ENCODE assay signal across 17 cellular contexts in the genomic region with DNA sequence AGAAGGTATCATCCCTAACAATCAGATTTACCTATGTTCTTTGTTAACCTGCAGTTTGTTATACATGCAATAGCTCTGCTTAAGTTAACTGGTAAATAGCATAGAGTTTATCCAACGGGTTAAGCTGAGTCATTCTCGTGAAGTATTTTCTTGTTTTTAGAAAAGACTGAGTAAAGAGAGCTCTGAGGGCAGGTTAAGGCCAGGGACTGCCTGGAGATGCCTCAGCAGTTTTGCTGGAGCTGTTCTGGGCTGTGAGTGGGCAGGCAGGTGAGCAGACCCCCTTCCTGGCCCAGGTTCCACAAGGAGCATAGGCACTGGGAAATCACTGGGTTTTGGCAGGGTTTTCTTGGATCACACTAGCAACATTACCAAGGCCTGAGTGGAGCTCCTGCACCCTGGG. TPM values are rescaled to one million over a fixed set of nuclear protein-coding genes. Genes with fewer than 3 reads are reported as not detected.
DNase-seq lines count a peak whose midpoint lies in the region; ATAC-seq and TF ChIP-seq lines count a peak whose summit lies in the region.
"Had no signal": no experiment of that assay in that cellular context is flagged by ENCODE, and none has a peak within 500 bp of the region (broad histone marks: within the 10 kb centered on the region; RNA-seq: fewer than 3 reads in every experiment).

No MANE protein-coding gene starts in this region.

- no peak for TF ChIP-seq CTCF in HCT116 (IDR thresholded peaks at IDR 0.05 in 2 of 3, conservative IDR thresholded peaks at IDR 0.05 in 1 of 3; ENCODE audit: borderline replicate concordance in 1 of 3, insufficient read depth in 1 of 3, low read depth in 2 of 3, low read length in 2 of 3)
- no peak for TF ChIP-seq CTCF in astrocyte of the spinal cord (IDR thresholded peaks at IDR 0.05; ENCODE audit: low read depth, low read length)
- TF ChIP-seq CTCF in tibial artery (IDR thresholded peaks at IDR 0.05) = no peak
- no peak for TF ChIP-seq CTCF in H9 (conservative IDR thresholded peaks at IDR 0.05)

- H3K9ac ChIP-seq in HCT116 (ENCODE audit: low read length) (peak overlapping the region; percentile 53), H9 (ENCODE audit: extremely low read depth, insufficient read length, low read length) (no peak overlapping the region)

- no peak overlapping the region for H3K4me3 Mint-ChIP-seq in stimulated activated effector memory CD8-positive, alpha-beta T cell treated with anti-CD3 and anti-CD28 coated beads, Interleukin-12 subunit alpha, Interleukin-12 subunit beta, amount 100 ng/mL, for 72 hours
- no peak overlapping the region for H3K4me3 Mint-ChIP-seq in H9
- H3K4me3 Mint-ChIP-seq: CD8-positive, alpha-beta T cell; memory B cell had no signal

- no peak overlapping the region for H2BK12ac ChIP-seq in H9 (ENCODE audit: insufficient read length, low read depth, low read length)

- H3K4me1 ChIP-seq in HCT116 (ENCODE audit: control insufficient read depth in 1 of 2, insufficient read depth in 2 of 2, low read length in 2 of 2) (peaks cover 56 to 99% of the 10 kb centered on the region in 2 experiments), tibial artery (peaks cover 0 to 100% (median 85%) of the 10 kb centered on the region in 4 donors), H9 (ENCODE audit: insufficient read depth, low read length) (no peaks in the 10 kb centered on the region)

- H3K4me2 ChIP-seq in HCT116 (ENCODE audit: low read length) (peak overlapping the region; percentile 35), H9 (ENCODE audit: insufficient read depth, insufficient read length, low read length) (no peak overlapping the region)

- no TSS peak for BruUV-seq in HCT116 (replicated peaks; lab: Mats Ljungman, UMichigan)

- H3K79me1 ChIP-seq in H9 (ENCODE audit: insufficient read depth, low read depth, low read length, poor library complexity, severe bottlenecking) = no peaks in the 10 kb centered on the region

- H3K23ac ChIP-seq in H9 (ENCODE audit: insufficient read length, low read depth, low read length) = no peak overlapping the region

- no peak overlapping the region for H4K91ac ChIP-seq in H9 (ENCODE audit: insufficient read length, low read depth, low read length)

- H3K27ac ChIP-seq in HCT116 (ENCODE audit: low read depth, low read length) = peak overlapping the region; percentile 100
- H3K27ac ChIP-seq in tibial artery = peak overlapping the region; percentile 86 to 89
- no peak overlapping the region for H3K27ac ChIP-seq in H9 (ENCODE audit: insufficient read length, low read depth, low read length)
- H3K27ac ChIP-seq: pancreas, SJCRH30, WERI-Rb-1 had no signal

- no peak for TF ChIP-seq RAD21 in HCT116 (IDR thresholded peaks at IDR 0.05; ENCODE audit: low read depth)

- H2BK5ac ChIP-seq in H9 (ENCODE audit: insufficient read length, low read length) = no peak overlapping the region

- no peak overlapping the region for H3K14ac ChIP-seq in H9 (ENCODE audit: insufficient read depth, low read length)

- DNase-seq in HCT116 (ENCODE audit: low read depth, low spot score) (no peak), astrocyte of the spinal cord (ENCODE audit: low read depth, low spot score) (peak; percentile 67), iris pigment epithelial cell (ENCODE audit: low read depth) (peak; percentile 80), tibial artery (no peak), mucosa of gallbladder (ENCODE audit: low spot score) (no peak), H9 (no peak)
- no peak for DNase-seq in stimulated activated effector memory CD8-positive, alpha-beta T cell treated with anti-CD3 and anti-CD28 coated beads, Interleukin-12 subunit alpha, Interleukin-12 subunit beta, amount 100 ng/mL, for 72 hours (ENCODE audit: low spot score in 2 of 2)
- no peak for DNase-seq in stimulated activated CD4-positive, alpha-beta T cell treated with anti-CD3 and anti-CD28 coated beads, Interleukin-4, amount 100 ng/mL, for 24 hours
- DNase-seq: CD8-positive, alpha-beta T cell; hypothalamus; NCI-H1694; NCI-H774; pancreas; SJCRH30; stimulated activated CD4-positive, alpha-beta T cell treated with anti-CD3 and anti-CD28 coated beads, Interleukin-1b, Interleukin-23, amount 100 ng/mL, for 48 hours; WERI-Rb-1 had no signal

- H3K9me3 Mint-ChIP-seq in stimulated activated effector memory CD8-positive, alpha-beta T cell treated with anti-CD3 and anti-CD28 coated beads, Interleukin-12 subunit alpha, Interleukin-12 subunit beta, amount 100 ng/mL, for 72 hours = no peaks in the 10 kb centered on the region
- no peaks in the 10 kb centered on the region for H3K9me3 Mint-ChIP-seq in H9
- H3K9me3 Mint-ChIP-seq: CD8-positive, alpha-beta T cell; memory B cell had no signal

- TF ChIP-seq POLR2A in HCT116 (IDR thresholded peaks at IDR 0.05; ENCODE audit: borderline replicate concordance, extremely low read depth, insufficient read depth, insufficient read length) = no peak

- H3K27ac Mint-ChIP-seq in stimulated activated effector memory CD8-positive, alpha-beta T cell treated with anti-CD3 and anti-CD28 coated beads, Interleukin-12 subunit alpha, Interleukin-12 subunit beta, amount 100 ng/mL, for 72 hours = no peak overlapping the region
- peak overlapping the region in 1 of 3 experiments; percentile 81; a peak in 2 of 7 replicates for H3K27ac Mint-ChIP-seq in H9
- H3K27ac Mint-ChIP-seq: CD8-positive, alpha-beta T cell; memory B cell had no signal

- no peak overlapping the region for H2BK120ac ChIP-seq in H9 (ENCODE audit: low read depth, low read length, poor library complexity, severe bottlenecking)

- H3K9me3 ChIP-seq in HCT116 (ENCODE audit: control insufficient read depth in 1 of 2, insufficient read depth in 1 of 2, low read depth in 1 of 2, low read length in 2 of 2) = no peaks in the 10 kb centered on the region
- no peaks in the 10 kb centered on the region for H3K9me3 ChIP-seq in tibial artery
- no peaks in the 10 kb centered on the region for H3K9me3 ChIP-seq in H9 (ENCODE audit: control insufficient read depth, low read depth, low read length)
- H3K9me3 ChIP-seq: pancreas had no signal

- POLR2A ChIA-PET in HCT116 (lab: Charles Lee) = interaction anchor here (1.2 to 1.3 kb wide), 2 partner anchors 13 to 361 kb away, joined by 3 to 4 read pairs; a partner anchor contains a TSS

- intact Hi-C loops in HCT116 (cut with micrococcal nuclease) (no loop called here), tibial artery (cut with DNase I; ENCODE audit: low total_unique reads) (no loop called here)

- in situ Hi-C loops in astrocyte of the spinal cord (cut with HindIII; ENCODE audit: low sequenced_read_pairs) = no loop called here

- H3K4me3 ChIP-seq in HCT116 (replicated peaks in 1 of 2; ENCODE audit: low read depth in 1 of 2, low read length in 2 of 2) = no peak overlapping the region
- no peak overlapping the region for H3K4me3 ChIP-seq in astrocyte of the spinal cord (ENCODE audit: low read depth, low read length)
- H3K4me3 ChIP-seq in tibial artery = no peak overlapping the region
- H3K4me3 ChIP-seq: pancreas, SJCRH30 had no signal

- H2AK5ac ChIP-seq in H9 (ENCODE audit: insufficient read length, low read length) = no peak overlapping the region

- CTCF ChIA-PET in HCT116 (lab: Charles Lee) = interaction anchor here (1.2 to 5.2 kb wide), 3 partner anchors 12 to 42 kb away, joined by 3 to 23 read pairs (median 3); no protein-coding TSS in a partner anchor

- no peak overlapping the region for H4K8ac ChIP-seq in H9 (replicated peaks; ENCODE audit: insufficient read length, low read depth, low read length)

- WGBS in H9 (ENCODE audit: extremely low coverage, insufficient read length, low lambda C conversion rate) = no CpG with 5 or more reads among the region's 2 CpGs

- no peak overlapping the region for H4K5ac ChIP-seq in H9 (ENCODE audit: insufficient read length, low read depth, low read length)

- H2BK15ac ChIP-seq in H9 (ENCODE audit: low read depth, low read length) = no peak overlapping the region

- H3K79me2 ChIP-seq in HCT116 (ENCODE audit: insufficient read depth, low read length) (no peaks in the 10 kb centered on the region), H9 (ENCODE audit: insufficient read depth, low read length) (no peaks in the 10 kb centered on the region)

- H3K4me1 Mint-ChIP-seq in stimulated activated effector memory CD8-positive, alpha-beta T cell treated with anti-CD3 and anti-CD28 coated beads, Interleukin-12 subunit alpha, Interleukin-12 subunit beta, amount 100 ng/mL, for 72 hours = no peaks in the 10 kb centered on the region
- no peaks in the 10 kb centered on the region for H3K4me1 Mint-ChIP-seq in H9

- H3K36me3 Mint-ChIP-seq in stimulated activated effector memory CD8-positive, alpha-beta T cell treated with anti-CD3 and anti-CD28 coated beads, Interleukin-12 subunit alpha, Interleukin-12 subunit beta, amount 100 ng/mL, for 72 hours = no peaks in the 10 kb centered on the region
- H3K36me3 Mint-ChIP-seq in H9 (ENCODE audit: insufficient read depth in 1 of 3, low read depth in 3 of 3) = no peaks in the 10 kb centered on the region; a peak in 1 of 7 replicates
- H3K36me3 Mint-ChIP-seq: CD8-positive, alpha-beta T cell; memory B cell had no signal

- no peak overlapping the region for H2BK20ac ChIP-seq in H9 (ENCODE audit: low read depth, low read length, poor library complexity, severe bottlenecking)

- no peaks in the 10 kb centered on the region for H3K27me3 ChIP-seq in HCT116 (ENCODE audit: insufficient read depth, low read length)
- no peaks in the 10 kb centered on the region for H3K27me3 ChIP-seq in tibial artery
- H3K27me3 ChIP-seq in H9 (ENCODE audit: insufficient read depth, low read length) = no peaks in the 10 kb centered on the region
- H3K27me3 ChIP-seq: pancreas, SJCRH30 had no signal

- H3K36me3 ChIP-seq in HCT116 (ENCODE audit: control insufficient read depth in 1 of 2, insufficient read depth in 2 of 2, low read length in 2 of 2) (no peaks in the 10 kb centered on the region), tibial artery (no peaks in the 10 kb centered on the region)
- H3K36me3 ChIP-seq: pancreas, SJCRH30, WERI-Rb-1 had no signal

- no peak overlapping the region for H2AFZ ChIP-seq in HCT116 (ENCODE audit: low read depth, low read length, poor library complexity, severe bottlenecking)
- H2AFZ ChIP-seq in H9 (ENCODE audit: low read length) = no peak overlapping the region

- RAD21 ChIA-PET in HCT116 (lab: Charles Lee; ENCODE audit: low non-redundant PET in 1 of 2, low total read pairs in 2 of 2, uncharacterized antibody in 2 of 2, unreplicated experiment in 2 of 2) = no interaction called here

- no peak overlapping the region for H3K18ac ChIP-seq in H9 (ENCODE audit: insufficient read length, low read depth, low read length)

- H3K23me2 ChIP-seq in H9 (ENCODE audit: insufficient read length, low read depth, low read length, poor library complexity, severe bottlenecking) = no peaks in the 10 kb centered on the region

- no peaks in the 10 kb centered on the region for H3K27me3 Mint-ChIP-seq in H9 (ENCODE audit: low read depth)
- H3K27me3 Mint-ChIP-seq: memory B cell had no signal

- ATAC-seq in HCT116 = no peak
- ATAC-seq in stimulated activated effector memory CD8-positive, alpha-beta T cell treated with anti-CD3 and anti-CD28 coated beads, Interleukin-12 subunit alpha, Interleukin-12 subunit beta, amount 100 ng/mL, for 72 hours = no peak
- ATAC-seq: CD8-positive, alpha-beta T cell; pancreas had no signal

- no peak overlapping the region for H3T11ph ChIP-seq in H9 (ENCODE audit: low read length)

- no peaks in the 10 kb centered on the region for H3K9me2 ChIP-seq in HCT116 (ENCODE audit: insufficient read depth)

- H4K20me1 ChIP-seq in HCT116 (ENCODE audit: insufficient read depth) (no peaks in the 10 kb centered on the region), H9 (ENCODE audit: control insufficient read depth, insufficient read depth, insufficient read length) (no peaks in the 10 kb centered on the region)

- H3K4ac ChIP-seq in H9 (ENCODE audit: low read depth, low read length) = no peak overlapping the region

- H3K56ac ChIP-seq in H9 (ENCODE audit: insufficient read length, low read depth, low read length) = no peak overlapping the region

RNA-seq across cellular contexts. Expression of a gene that starts 27.0 kb away (rescaled TPM):
- total RNA-seq in HCT116 (2021; ENCODE audit: unreplicated experiment) (3.7 TPM), mucosa of gallbladder (112 TPM), H9 (2021) (2.4 and 3.3 TPM in 2 replicates)
- polyA plus RNA-seq in HCT116 (2012) = 2.0 and 2.3 TPM in 2 replicates
- total RNA-seq: CD8-positive, alpha-beta T cell; SJCRH30 had no signal

Comparison
In these comparisons a context has a peak if more than half of its experiments do, and no peak if none do; other contexts are left out.
1. DNase-seq: peak in astrocyte of the spinal cord (single experiment) and iris pigment epithelial cell (single experiment); none in HCT116 (single experiment), tibial artery (0 of 2), stimulated activated effector memory CD8-positive, alpha-beta T cell treated with anti-CD3 and anti-CD28 coated beads, Interleukin-12 subunit alpha, Interleukin-12 subunit beta, amount 100 ng/mL, for 72 hours (0 of 2), mucosa of gallbladder (single experiment), stimulated activated CD4-positive, alpha-beta T cell treated with anti-CD3 and anti-CD28 coated beads, Interleukin-4, amount 100 ng/mL, for 24 hours (single experiment) and H9 (single experiment).
2. RNA of a gene that starts 27.0 kb away (total RNA-seq): 112 TPM in mucosa of gallbladder (single experiment); 3.7 TPM in HCT116 (single experiment) and 2.4 to 3.3 TPM in H9; every median in the first group is over 10 times any median in the second.